1 cellular context compared by ENCODE assay signal in genomic region chr1:110533230-110533629, GRCh38.
TF ChIP-seq lines count a peak whose summit lies in the region.

No MANE protein-coding gene starts in this region.

TF ChIP-seq in HepG2, 621 proteins besides CTCF, POLR2A, EP300 and RAD21:
- TF ChIP-seq SALL2 (CRISPR knock-in tag; IDR thresholded peaks at IDR 0.05) (no peak), DDIT3 (CRISPR knock-in tag; IDR thresholded peaks at IDR 0.05) (no peak), BCLAF1 (IDR thresholded peaks at IDR 0.05) (no peak), ZNF792 (CRISPR knock-in tag; IDR thresholded peaks at IDR 0.05) (no peak), ZNF234 (CRISPR knock-in tag; conservative IDR thresholded peaks at IDR 0.05) (no peak), SNAPC4 (CRISPR knock-in tag; IDR thresholded peaks at IDR 0.05) (no peak), CREM (IDR thresholded peaks at IDR 0.05) (no peak), CREM (CRISPR knock-in tag; IDR thresholded peaks at IDR 0.05) (no peak), RXRA (CRISPR knock-in tag; IDR thresholded peaks at IDR 0.05) (no peak), ELF1 (CRISPR knock-in tag; IDR thresholded peaks at IDR 0.05) (no peak), ESRRA (CRISPR knock-in tag; IDR thresholded peaks at IDR 0.05; ENCODE audit: low read depth) (no peak), ZNF260 (CRISPR knock-in tag; IDR thresholded peaks at IDR 0.05; ENCODE audit: borderline replicate concordance, low read depth) (no peak), CCAR2 (optimal IDR thresholded peaks at IDR 0.05; ENCODE audit: low read depth, low read length) (no peak)
- TF ChIP-seq, protein P1, sequence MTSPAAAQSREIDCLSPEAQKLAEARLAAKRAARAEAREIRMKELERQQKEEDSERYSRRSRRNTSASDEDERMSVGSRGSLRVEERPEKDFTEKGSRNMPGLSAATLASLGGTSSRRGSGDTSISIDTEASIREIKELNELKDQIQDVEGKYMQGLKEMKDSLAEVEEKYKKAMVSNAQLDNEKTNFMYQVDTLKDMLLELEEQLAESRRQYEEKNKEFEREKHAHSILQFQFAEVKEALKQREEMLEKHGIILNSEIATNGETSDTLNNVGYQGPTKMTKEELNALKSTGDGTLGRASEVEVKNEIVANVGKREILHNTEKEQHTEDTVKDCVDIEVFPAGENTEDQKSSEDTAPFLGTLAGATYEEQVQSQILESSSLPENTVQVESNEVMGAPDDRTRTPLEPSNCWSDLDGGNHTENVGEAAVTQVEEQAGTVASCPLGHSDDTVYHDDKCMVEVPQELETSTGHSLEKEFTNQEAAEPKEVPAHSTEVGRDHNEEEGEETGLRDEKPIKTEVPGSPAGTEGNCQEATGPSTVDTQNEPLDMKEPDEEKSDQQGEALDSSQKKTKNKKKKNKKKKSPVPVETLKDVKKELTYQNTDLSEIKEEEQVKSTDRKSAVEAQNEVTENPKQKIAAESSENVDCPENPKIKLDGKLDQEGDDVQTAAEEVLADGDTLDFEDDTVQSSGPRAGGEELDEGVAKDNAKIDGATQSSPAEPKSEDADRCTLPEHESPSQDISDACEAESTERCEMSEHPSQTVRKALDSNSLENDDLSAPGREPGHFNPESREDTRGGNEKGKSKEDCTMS (CRISPR knock-in tag; conservative IDR thresholded peaks at IDR 0.05), result no peak
TF ChIP-seq in HepG2: peak in this region for 0.
